In the genomic region with DNA sequence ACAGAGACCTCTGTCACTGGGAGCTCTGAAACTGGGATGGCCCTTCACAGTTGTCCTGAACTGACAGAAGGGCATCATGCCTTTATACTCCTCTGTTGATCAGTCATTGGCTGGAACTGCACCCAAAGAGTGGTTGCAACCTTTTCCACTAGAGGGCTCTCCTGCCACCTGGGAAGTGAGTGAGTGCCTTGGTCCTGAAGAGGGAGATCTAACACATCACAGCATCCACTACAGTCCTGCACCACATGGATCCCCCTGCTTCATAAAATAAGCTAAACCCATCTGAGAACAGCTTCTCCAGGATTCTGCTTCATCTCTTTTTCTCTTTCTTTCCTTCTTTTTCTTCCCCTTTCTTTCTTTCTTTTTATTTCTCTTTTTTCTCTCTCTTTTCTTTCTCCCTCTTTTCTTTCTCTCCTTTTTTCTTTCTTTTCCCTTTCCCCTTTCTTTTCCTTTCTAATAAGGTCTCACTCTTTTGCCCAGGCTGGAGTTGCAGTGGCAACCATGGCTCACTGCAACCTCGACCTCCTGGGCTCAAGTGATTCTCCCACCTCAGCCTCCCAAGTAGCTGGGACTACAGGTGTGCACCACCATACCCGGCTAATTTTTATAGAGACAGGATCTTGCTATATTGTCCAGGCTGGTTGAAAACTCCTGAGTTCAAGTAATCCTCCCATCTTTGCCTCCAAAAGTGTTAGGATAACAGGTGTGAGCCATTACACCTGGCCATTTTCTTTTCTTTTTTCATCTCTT, we compare ENCODE assay signal across 8 cellular contexts. TPM values are rescaled to one million over a fixed set of nuclear protein-coding genes. Genes with fewer than 3 reads are reported as not detected.
A peak's percentile ranks its signal among the peaks of the same experiment; 100 is the strongest.
DNase-seq lines count a peak whose midpoint lies in the region; ATAC-seq and TF ChIP-seq lines count a peak whose summit lies in the region.

No MANE protein-coding gene starts in this region.

- H3K9me2 ChIP-seq in GM23248 (ENCODE audit: insufficient read depth) (no peaks in the 10 kb centered on the region), SK-N-SH (no peaks in the 10 kb centered on the region)

- CTCF ChIA-PET in SK-N-SH (lab: Yijun Ruan, JAX): interaction anchor here (0.5 to 7.9 kb wide), 27 partner anchors 8 to 528 kb away, joined by 3 to 70 read pairs (median 3); partner anchors contain the start of genes RPL32, TMEM40 and TSEN2
- CTCF ChIA-PET in activated naive CD4-positive, alpha-beta T cell treated with anti-CD3 and anti-CD28 coated beads, Interleukin-2, amount 10 ng/mL, durations not matched to agents 7 days and 5 days (lab: Charles Lee): interaction anchor here (0.8 to 2.6 kb wide), 5 partner anchors 12 to 185 kb away, joined by 4 to 12 read pairs (median 6); partner anchors contain the start of gene RPL32

- H3K27ac Mint-ChIP-seq in activated naive CD4-positive, alpha-beta T cell treated with anti-CD3 and anti-CD28 coated beads, Interleukin-2, amount 10 ng/mL, durations not matched to agents 7 days and 5 days: no peak overlapping the region

- H3K36me3 Mint-ChIP-seq in activated naive CD4-positive, alpha-beta T cell treated with anti-CD3 and anti-CD28 coated beads, Interleukin-2, amount 10 ng/mL, durations not matched to agents 7 days and 5 days: no peaks in the 10 kb centered on the region

- no peaks in the 10 kb centered on the region for H4K20me1 ChIP-seq in GM23248 (ENCODE audit: insufficient read depth)
- no peaks in the 10 kb centered on the region for H4K20me1 ChIP-seq in SK-N-SH (ENCODE audit: insufficient read depth)

- H3K4me3 Mint-ChIP-seq in activated naive CD4-positive, alpha-beta T cell treated with anti-CD3 and anti-CD28 coated beads, Interleukin-2, amount 10 ng/mL, durations not matched to agents 7 days and 5 days: no peak overlapping the region

- H3K79me2 ChIP-seq in GM23248 (ENCODE audit: insufficient read depth): no peaks in the 10 kb centered on the region
- H3K79me2 ChIP-seq in SK-N-SH (ENCODE audit: insufficient read depth): no peaks in the 10 kb centered on the region

- peak; percentile 76 for TF ChIP-seq CTCF in SK-N-SH (IDR thresholded peaks at IDR 0.05)

- intact Hi-C loops in left ventricle myocardium superior (cut with micrococcal nuclease): no loop called here

- POLR2A ChIA-PET in SK-N-SH (lab: Yijun Ruan, JAX): no interaction called here

- H3K9me3 Mint-ChIP-seq in activated naive CD4-positive, alpha-beta T cell treated with anti-CD3 and anti-CD28 coated beads, Interleukin-2, amount 10 ng/mL, durations not matched to agents 7 days and 5 days: no peaks in the 10 kb centered on the region

- H3K4me3 ChIP-seq in GM23248 (no peak overlapping the region), SK-N-SH (ENCODE audit: low read depth in 2 of 2, low read length in 1 of 2) (no peak overlapping the region)

- peaks cover 37% of the 10 kb centered on the region for H3K27me3 Mint-ChIP-seq in activated naive CD4-positive, alpha-beta T cell treated with anti-CD3 and anti-CD28 coated beads, Interleukin-2, amount 10 ng/mL, durations not matched to agents 7 days and 5 days

- H3K27me3 ChIP-seq in GM23248 (replicated peaks; ENCODE audit: insufficient read depth): no peaks in the 10 kb centered on the region
- H3K27me3 ChIP-seq in SK-N-SH (ENCODE audit: insufficient read depth): no peaks in the 10 kb centered on the region

- ATAC-seq in left ventricle myocardium superior: peak; percentile 86

- no peak overlapping the region for H3K27ac ChIP-seq in GM23248
- H3K27ac ChIP-seq in SK-N-SH (ENCODE audit: low read depth in 2 of 2, low read length in 1 of 2): no peak overlapping the region

- 71 to 72% methylated on average over 2 of the region's 2 CpGs for WGBS in GM23248 (ENCODE audit: low coverage in 1 of 2, low lambda C conversion rate in 2 of 2, missing lambda C conversion rate in 2 of 2), 2 experiments
- WGBS in SK-N-SH (ENCODE audit: low lambda C conversion rate): 52% methylated on average over 2 of the region's 2 CpGs

- peak; percentile 83 for TF ChIP-seq RAD21 in SK-N-SH (IDR thresholded peaks at IDR 0.05; ENCODE audit: low read length)

- no peaks in the 10 kb centered on the region for H3K36me3 ChIP-seq in GM23248 (ENCODE audit: low read depth)
- no peaks in the 10 kb centered on the region for H3K36me3 ChIP-seq in SK-N-SH (replicated peaks in 1 of 2; ENCODE audit: control insufficient read depth in 1 of 2, insufficient read depth in 2 of 2, low read length in 1 of 2)

- no peak for TF ChIP-seq EP300 in SK-N-SH (IDR thresholded peaks at IDR 0.05; ENCODE audit: borderline replicate concordance in 1 of 2, low read depth in 1 of 2, low read length in 1 of 2)

- in situ Hi-C loops in GM23248 (cut with MboI): no loop called here

- H3K4me1 ChIP-seq in GM23248 (ENCODE audit: insufficient read depth) (peaks cover 33% of the 10 kb centered on the region), SK-N-SH (ENCODE audit: control insufficient read depth in 1 of 2, insufficient read depth in 2 of 2, low read depth in 1 of 2, low read length in 1 of 2) (peaks cover 0 to 5% of the 10 kb centered on the region in 2 experiments; a peak in 1 of 4 replicates)

- H3F3A ChIP-seq in GM23248 (ENCODE audit: insufficient read depth): peaks cover 18% of the 10 kb centered on the region
- H3F3A ChIP-seq in SK-N-SH (replicated peaks; ENCODE audit: insufficient read depth): no peaks in the 10 kb centered on the region

- H3K9ac ChIP-seq in GM23248 (no peak overlapping the region), SK-N-SH (no peak overlapping the region)

- DNase-seq in ELR (ENCODE audit: low read depth) (peak; percentile 81), GM23248 (peak; percentile 85), LoVo (ENCODE audit: low spot score) (peak; percentile 79), SK-N-SH (peak; percentile 73), left ventricle myocardium superior (no peak), NCI-H1105 (lab: John Stamatoyannopoulos, UW) (no peak)
- DNase-seq in activated naive CD4-positive, alpha-beta T cell treated with anti-CD3 and anti-CD28 coated beads, Interleukin-2, amount 10 ng/mL, durations not matched to agents 7 days and 5 days: peak; percentile 73
- DNase-seq in stimulated activated CD4-positive, alpha-beta T cell treated with anti-CD3 and anti-CD28 coated beads, Interleukin-12 subunit alpha, Interleukin-12 subunit beta, amount 100 ng/mL, for 48 hours (ENCODE audit: low read depth in 2 of 3, low spot score in 1 of 3): peak; percentile 42 to 57 (median 46)

- no peaks in the 10 kb centered on the region for H3K4me1 Mint-ChIP-seq in activated naive CD4-positive, alpha-beta T cell treated with anti-CD3 and anti-CD28 coated beads, Interleukin-2, amount 10 ng/mL, durations not matched to agents 7 days and 5 days

- H3K9me3 ChIP-seq in GM23248 (ENCODE audit: low read depth) (no peaks in the 10 kb centered on the region), SK-N-SH (no peaks in the 10 kb centered on the region)

- H2AFZ ChIP-seq in GM23248 (no peak overlapping the region), SK-N-SH (ENCODE audit: low read depth) (no peak overlapping the region)

- H3K4me2 ChIP-seq in GM23248 (ENCODE audit: unreplicated experiment) (no peak overlapping the region), SK-N-SH (no peak overlapping the region)

TF ChIP-seq in SK-N-SH, 30 proteins besides CTCF, POLR2A, EP300 and RAD21:
- TF ChIP-seq SMC3 (IDR thresholded peaks at IDR 0.05; ENCODE audit: low read depth, low read length): peak; percentile 66
- TF ChIP-seq, protein P1, sequence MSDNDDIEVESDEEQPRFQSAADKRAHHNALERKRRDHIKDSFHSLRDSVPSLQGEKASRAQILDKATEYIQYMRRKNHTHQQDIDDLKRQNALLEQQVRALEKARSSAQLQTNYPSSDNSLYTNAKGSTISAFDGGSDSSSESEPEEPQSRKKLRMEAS (IDR thresholded peaks at IDR 0.05; ENCODE audit: low read depth): no peak

RNA-seq across cellular contexts. Expression of gene RAF1, which starts 42.8 kb away (rescaled TPM):
- 87.4 and 91.6 TPM in 2 replicates for total RNA-seq in GM23248 (2014; rRNA removed; shearing (Covaris generic))
- polyA plus RNA-seq in GM23248 (2016; fragmentation: Nextera tagmentation; extraction: Ambion mirVana) (57.3 and 59.0 TPM in 2 replicates), SK-N-SH (2012; rRNA removed) (58.7 and 82.3 TPM in 2 replicates)
- polyA plus RNA-seq in SK-N-SH (2012; cell fraction: cytosol; rRNA removed): 39.8 and 52.9 TPM in 2 replicates
- 98.4 and 158 TPM in 2 replicates for polyA plus RNA-seq in SK-N-SH (2012; cell fraction: nucleus; rRNA removed)
- total RNA-seq in left ventricle myocardium superior: 153 TPM

RNA-seq across cellular contexts. Expression of gene TMEM40, which starts 52.4 kb away (rescaled TPM):
- total RNA-seq in GM23248 (2014; rRNA removed; shearing (Covaris generic)): not detected in 2 replicates
- polyA plus RNA-seq in GM23248 (2016; fragmentation: Nextera tagmentation; extraction: Ambion mirVana): not detected in 2 replicates
- 0.05 and 0.11 TPM in 2 replicates for polyA plus RNA-seq in SK-N-SH (2012; rRNA removed)
- 0.09 and 0.24 TPM in 2 replicates for polyA plus RNA-seq in SK-N-SH (2012; cell fraction: cytosol; rRNA removed)
- 0.02 and 0.06 TPM in 2 replicates for polyA plus RNA-seq in SK-N-SH (2012; cell fraction: nucleus; rRNA removed)
- 2.8 TPM for total RNA-seq in left ventricle myocardium superior

Comparison
In these comparisons a context has a peak if more than half of its experiments do, and no peak if none do; other contexts are left out.
1. DNase-seq: peak in ELR (single experiment), GM23248 (single experiment), LoVo (single experiment), SK-N-SH (single experiment), activated naive CD4-positive, alpha-beta T cell treated with anti-CD3 and anti-CD28 coated beads, Interleukin-2, amount 10 ng/mL, durations not matched to agents 7 days and 5 days (single experiment) and stimulated activated CD4-positive, alpha-beta T cell treated with anti-CD3 and anti-CD28 coated beads, Interleukin-12 subunit alpha, Interleukin-12 subunit beta, amount 100 ng/mL, for 48 hours (3 of 3); none in left ventricle myocardium superior (single experiment) and NCI-H1105 (single experiment).